25 cellular contexts compared by ENCODE assay signal in the genomic region with DNA sequence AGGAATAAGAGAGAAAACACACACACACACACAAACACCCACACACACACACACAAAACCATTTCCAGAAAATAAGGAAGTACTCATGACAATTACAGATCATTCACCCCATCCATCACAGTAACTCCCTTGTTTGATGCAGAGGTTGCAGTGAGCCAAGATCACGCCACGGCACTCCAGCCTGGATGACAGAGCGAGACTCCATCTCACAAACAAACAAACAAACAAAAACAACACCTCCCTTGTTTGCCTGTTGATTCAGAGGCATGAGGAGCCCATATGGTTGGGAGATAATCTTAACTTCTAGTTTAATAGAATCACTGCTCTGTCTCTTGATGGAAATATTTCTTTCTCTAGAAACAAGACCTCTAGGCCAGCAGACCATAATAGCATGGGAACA.
"Had no signal": no experiment of that assay in that cellular context is flagged by ENCODE, and none has a peak within 500 bp of the region (broad histone marks: within the 10 kb centered on the region; RNA-seq: fewer than 3 reads in every experiment).

No MANE protein-coding gene starts in this region.

- H3K4me1 ChIP-seq: left ventricle myocardium inferior, prostate gland, stomach, testis, thyroid gland, transverse colon, upper lobe of left lung, vagina had no signal

- H3K27ac ChIP-seq: left ventricle myocardium inferior, ovary, prostate gland, skin epidermis, stomach, testis, thyroid gland, transverse colon, upper lobe of left lung, vagina had no signal

- H3K4me1 Mint-ChIP-seq: mesothelial cell of epicardium; naive B cell; natural killer cell; stimulated activated naive B cell treated with anti-CD40 and anti-IgM and Interleukin-4, amounts not matched to agents 10 μg/mL and 1 μg/mL and 100 μg/mL, for 72 hours had no signal

- H3K27ac Mint-ChIP-seq: mesothelial cell of epicardium; naive B cell; natural killer cell; stimulated activated naive B cell treated with anti-CD40 and anti-IgM and Interleukin-4, amounts not matched to agents 10 μg/mL and 1 μg/mL and 100 μg/mL, for 72 hours had no signal

- H3K4me3 Mint-ChIP-seq: mesothelial cell of epicardium; naive B cell; natural killer cell; stimulated activated naive B cell treated with anti-CD40 and anti-IgM and Interleukin-4, amounts not matched to agents 10 μg/mL and 1 μg/mL and 100 μg/mL, for 72 hours had no signal

- H3K9me3 ChIP-seq: ovary, prostate gland, testis, thyroid gland, transverse colon, upper lobe of left lung, vagina had no signal

- H3K36me3 Mint-ChIP-seq: mesothelial cell of epicardium; naive B cell; stimulated activated naive B cell treated with anti-CD40 and anti-IgM and Interleukin-4, amounts not matched to agents 10 μg/mL and 1 μg/mL and 100 μg/mL, for 72 hours had no signal

- H3K9me3 Mint-ChIP-seq: mesothelial cell of epicardium had no signal

- DNase-seq: islet precursor cell; left ventricle myocardium inferior; mesendoderm; naive B cell; natural killer cell; ovary; posterior cingulate gyrus; retina; right cardiac atrium; stimulated activated CD4-positive, alpha-beta T cell treated with anti-CD3 and anti-CD28 coated beads, Interleukin-12 subunit alpha, Interleukin-12 subunit beta, amount 100 ng/mL, for 4 hours; stimulated activated CD4-positive, alpha-beta T cell treated with anti-CD3 and anti-CD28 coated beads, Interleukin-15, amount 100 ng/mL, for 24 hours; stimulated activated CD4-positive, alpha-beta T cell treated with anti-CD3 and anti-CD28 coated beads, Interleukin-2, amount 100 ng/mL, for 24 hours; stimulated activated CD4-positive, alpha-beta T cell treated with anti-CD3 and anti-CD28 coated beads, Interleukin-4, amount 100 ng/mL, for 1 hour; stimulated activated naive B cell treated with anti-CD40 and anti-IgM and Interleukin-4, amounts not matched to agents 10 μg/mL and 1 μg/mL and 100 μg/mL, for 72 hours; stimulated activated naive CD8-positive, alpha-beta T cell treated with anti-CD3 and anti-CD28 coated beads, Interleukin-15, Interleukin-2, amounts not matched to agents 100 U/mL and 50 U/mL, for 24 hours; stomach; testis; thyroid gland; transverse colon; upper lobe of left lung had no signal

- H3K27me3 Mint-ChIP-seq: naive B cell; stimulated activated naive B cell treated with anti-CD40 and anti-IgM and Interleukin-4, amounts not matched to agents 10 μg/mL and 1 μg/mL and 100 μg/mL, for 72 hours had no signal

- ATAC-seq: natural killer cell; right cardiac atrium; sciatic nerve; stimulated activated naive B cell treated with anti-CD40 and anti-IgM and Interleukin-4, amounts not matched to agents 10 μg/mL and 1 μg/mL and 100 μg/mL, for 72 hours; stimulated activated naive CD8-positive, alpha-beta T cell treated with anti-CD3 and anti-CD28 coated beads, Interleukin-15, Interleukin-2, amounts not matched to agents 100 U/mL and 50 U/mL, for 24 hours had no signal

- H3K27me3 ChIP-seq: ovary, stomach, testis, thyroid gland, transverse colon, upper lobe of left lung, vagina had no signal
